23 cellular contexts compared by ENCODE assay signal in the genomic region with DNA sequence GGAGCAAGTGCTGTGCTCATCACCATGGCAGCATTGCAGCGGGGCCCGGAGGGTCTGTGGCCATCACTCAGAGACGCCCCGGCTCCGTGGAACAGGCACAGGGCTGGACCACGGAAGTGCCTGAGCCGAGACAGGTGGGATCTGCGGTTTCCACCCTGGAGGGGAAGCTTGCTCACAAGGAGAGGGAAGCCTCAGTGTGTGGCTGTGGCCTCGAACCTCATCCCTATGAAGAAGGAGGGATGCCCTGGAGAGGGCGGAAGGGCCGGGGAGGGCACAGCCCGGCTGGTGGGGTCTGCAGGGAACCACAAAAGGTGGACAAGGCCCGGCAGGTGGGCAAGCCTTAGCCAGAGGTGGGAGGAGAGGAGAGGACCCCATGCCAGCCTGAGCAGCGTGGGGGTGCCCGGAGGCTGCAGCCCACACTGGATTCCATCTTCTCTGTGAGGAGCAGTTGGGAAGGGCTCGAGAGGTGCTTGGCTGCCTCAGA. TPM values are rescaled to one million over a fixed set of nuclear protein-coding genes. Genes with fewer than 3 reads are reported as not detected.
"Had no signal": no experiment of that assay in that cellular context is flagged by ENCODE, and none has a peak within 500 bp of the region (broad histone marks: within the 10 kb centered on the region; RNA-seq: fewer than 3 reads in every experiment).

No MANE protein-coding gene starts in this region.

- H3K4me1 Mint-ChIP-seq: activated naive CD8-positive, alpha-beta T cell treated with anti-CD3 and anti-CD28 coated beads, Interleukin-2, amount 10 ng/mL, durations not matched to agents 7 days and 5 days had no signal

- H3K36me3 Mint-ChIP-seq: activated naive CD8-positive, alpha-beta T cell treated with anti-CD3 and anti-CD28 coated beads, Interleukin-2, amount 10 ng/mL, durations not matched to agents 7 days and 5 days; immature natural killer cell; T-cell had no signal

- H3K79me2 ChIP-seq: hepatocyte had no signal

- H3K4me1 ChIP-seq: foreskin keratinocyte had no signal

- H3K27me3 ChIP-seq: hepatocyte, testis had no signal

- H3K9me3 ChIP-seq: sigmoid colon, testis had no signal

- H2AFZ ChIP-seq: hepatocyte had no signal

- H3K27ac ChIP-seq: foreskin keratinocyte, hepatocyte, left lung, sigmoid colon, testis, VCaP had no signal

- DNase-seq: activated CD4-positive, alpha-beta memory T cell treated with anti-CD3 and anti-CD28 coated beads, Interleukin-2, amount 10 ng/mL, durations not matched to agents 7 days and 5 days; activated CD4-positive, alpha-beta T cell treated with anti-CD3 and anti-CD28 coated beads, Interleukin-2, amount 10 ng/mL, durations not matched to agents 24 days and 14 days; activated effector memory CD4-positive, alpha-beta T cell treated with Interleukin-2 at 50 U/mL for 16 hours; activated naive CD4-positive, alpha-beta T cell treated with anti-CD3 and anti-CD28 coated beads for 36 hours; activated naive CD8-positive, alpha-beta T cell treated with anti-CD3 and anti-CD28 coated beads, Interleukin-2, amount 10 ng/mL, durations not matched to agents 7 days and 5 days; activated T-cell treated with anti-CD3 and anti-CD28 coated beads, Interleukin-2, amount 50 U/mL, for 72 hours; amniotic stem cell; foreskin keratinocyte; immature natural killer cell; kidney glomerular epithelial cell; nephron progenitor cell; nucleus accumbens; sigmoid colon; stimulated activated CD4-positive, alpha-beta T cell treated with anti-CD3 and anti-CD28 coated beads, Interleukin-2, amount 100 ng/mL, for 48 hours; stimulated activated naive CD4-positive, alpha-beta T cell; T-cell had no signal

- H3K36me3 ChIP-seq: left lung, sigmoid colon had no signal

- H3K4me3 ChIP-seq: hepatocyte, left lung, sigmoid colon, smooth muscle cell, testis had no signal

- H3K4me3 Mint-ChIP-seq: activated CD4-positive, alpha-beta memory T cell treated with anti-CD3 and anti-CD28 coated beads, Interleukin-2, amount 10 ng/mL, durations not matched to agents 7 days and 5 days; activated CD4-positive, alpha-beta T cell treated with anti-CD3 and anti-CD28 coated beads, Interleukin-2, amount 10 ng/mL, durations not matched to agents 24 days and 14 days; activated naive CD4-positive, alpha-beta T cell treated with anti-CD3 and anti-CD28 coated beads for 36 hours; activated naive CD8-positive, alpha-beta T cell treated with anti-CD3 and anti-CD28 coated beads, Interleukin-2, amount 10 ng/mL, durations not matched to agents 7 days and 5 days; activated T-cell treated with anti-CD3 and anti-CD28 coated beads, Interleukin-2, amount 50 U/mL, for 72 hours; immature natural killer cell; nephron progenitor cell; T-cell; T-helper 2 cell treated with Interferon-gamma antibody and Interleukin-4, amounts not matched to agents 5 μg/mL and 100 μg/mL, for 36 hours had no signal

- H3K4me2 ChIP-seq: hepatocyte, smooth muscle cell had no signal

- H3K27ac Mint-ChIP-seq: activated CD4-positive, alpha-beta memory T cell treated with anti-CD3 and anti-CD28 coated beads, Interleukin-2, amount 10 ng/mL, durations not matched to agents 7 days and 5 days; activated CD4-positive, alpha-beta T cell treated with anti-CD3 and anti-CD28 coated beads, Interleukin-2, amount 10 ng/mL, durations not matched to agents 24 days and 14 days; activated naive CD4-positive, alpha-beta T cell treated with anti-CD3 and anti-CD28 coated beads for 36 hours; activated naive CD8-positive, alpha-beta T cell treated with anti-CD3 and anti-CD28 coated beads, Interleukin-2, amount 10 ng/mL, durations not matched to agents 7 days and 5 days; activated T-cell treated with anti-CD3 and anti-CD28 coated beads, Interleukin-2, amount 50 U/mL, for 72 hours; immature natural killer cell; nephron progenitor cell; T-helper 2 cell treated with Interferon-gamma antibody and Interleukin-4, amounts not matched to agents 5 μg/mL and 100 μg/mL, for 36 hours had no signal

- ATAC-seq: activated CD4-positive, CD25-positive, alpha-beta regulatory T cell treated with anti-CD3 and anti-CD28 coated beads, Interleukin-2, amount 50 U/mL, for 24 hours; activated T-cell treated with anti-CD3 and anti-CD28 coated beads, Interleukin-2, amount 50 U/mL, for 72 hours; left lung; T-cell had no signal

- H3K9me3 Mint-ChIP-seq: activated CD4-positive, alpha-beta T cell treated with anti-CD3 and anti-CD28 coated beads, Interleukin-2, amount 10 ng/mL, durations not matched to agents 24 days and 14 days; activated naive CD8-positive, alpha-beta T cell treated with anti-CD3 and anti-CD28 coated beads, Interleukin-2, amount 10 ng/mL, durations not matched to agents 7 days and 5 days; immature natural killer cell; nephron progenitor cell; T-cell; T-helper 2 cell treated with Interferon-gamma antibody and Interleukin-4, amounts not matched to agents 5 μg/mL and 100 μg/mL, for 36 hours had no signal

RNA-seq across cellular contexts. Expression of gene TMEM255B, which starts 30.4 kb away (rescaled TPM):
- polyA plus RNA-seq: immature natural killer cell had no signal
